1 cellular context compared by ENCODE assay signal in the genomic region with DNA sequence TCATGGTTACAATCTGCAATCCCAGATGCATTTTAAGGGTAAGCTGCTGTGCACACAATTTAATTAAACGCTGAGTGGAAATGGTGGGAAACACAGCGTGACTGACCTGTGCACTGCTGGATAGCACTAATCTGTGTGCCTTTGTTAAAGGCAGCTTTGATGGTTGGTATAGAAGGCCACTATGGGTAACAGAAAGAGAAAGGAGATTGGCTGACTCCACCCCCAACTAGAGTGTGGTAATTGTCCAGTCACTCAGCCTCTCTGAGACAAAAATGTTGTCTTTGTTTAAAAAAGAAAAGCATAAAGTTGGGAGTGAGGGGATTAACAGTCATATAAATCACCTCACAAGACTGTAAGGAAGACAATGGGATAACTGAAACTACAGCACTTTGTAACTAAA. TPM values are rescaled to one million over a fixed set of nuclear protein-coding genes. Genes with fewer than 3 reads are reported as not detected.
"Had no signal": no experiment of that assay in that cellular context is flagged by ENCODE, and none has a peak within 500 bp of the region (broad histone marks: within the 10 kb centered on the region; RNA-seq: fewer than 3 reads in every experiment).

No MANE protein-coding gene starts in this region.

RNA-seq across cellular contexts. Expression of a gene that starts 48.8 kb away (rescaled TPM):
- total RNA-seq: natural killer cell treated with Interleukin-12 subunit alpha and Interleukin-12 subunit beta and Interleukin-15 and Interleukin-18, amount 100 ng/mL, for 72 hours had no signal
